In the genomic region with DNA sequence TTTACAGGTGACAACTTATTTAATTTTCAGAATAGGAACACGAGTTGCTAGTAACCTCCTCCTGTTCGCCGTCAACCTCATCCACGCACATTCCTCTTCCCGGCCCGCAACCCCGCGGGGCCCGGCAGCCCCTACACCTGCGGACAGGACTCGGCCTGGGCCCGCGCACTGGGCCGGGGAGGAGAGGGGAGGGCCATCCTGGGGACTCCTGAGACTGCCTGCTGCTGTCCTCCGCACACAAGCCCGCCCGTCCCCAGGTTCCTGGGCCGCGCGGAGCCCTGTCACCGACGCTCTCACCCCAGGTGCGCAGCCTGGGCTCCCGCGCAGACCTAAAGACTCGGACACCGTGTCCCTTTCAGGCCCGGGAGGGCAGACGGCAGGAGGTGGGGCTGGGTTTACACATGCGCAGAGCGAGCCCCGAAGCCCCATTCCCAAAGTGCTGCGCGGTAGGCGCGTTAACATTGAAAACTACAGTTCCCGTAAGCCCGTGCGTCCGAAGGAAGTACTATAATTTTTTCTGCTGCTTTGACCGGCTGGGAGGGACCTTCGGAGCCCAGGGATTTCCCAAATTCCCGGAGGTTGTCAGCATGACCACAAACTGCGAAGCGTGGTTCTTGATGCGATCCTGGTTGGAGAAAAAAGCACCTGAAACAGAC, we compare ENCODE assay signal across 8 cellular contexts.
DNase-seq lines count a peak whose midpoint lies in the region; ATAC-seq and TF ChIP-seq lines count a peak whose summit lies in the region.
"Not testable (repeated sequence)": the region's sequence is repeated elsewhere in the genome, so short reads cannot be mapped to it uniquely, and the experiment has no call there.

No MANE protein-coding gene starts in this region.

- intact Hi-C loops in left ventricle myocardium superior (cut with micrococcal nuclease); tibial artery (cut with DNase I; ENCODE audit: low total_unique reads): not testable (repeated sequence)

- H3K36me3 Mint-ChIP-seq in T-helper 2 cell treated with Interferon-gamma antibody and Interleukin-4, amounts not matched to agents 5 μg/mL and 100 μg/mL, for 36 hours (ENCODE audit: low read depth); progenitor cell of endocrine pancreas (ENCODE audit: insufficient read depth): not testable (repeated sequence)

- peak overlapping the region; percentile 89 for H3K27ac Mint-ChIP-seq in T-helper 2 cell treated with Interferon-gamma antibody and Interleukin-4, amounts not matched to agents 5 μg/mL and 100 μg/mL, for 36 hours
- H3K27ac Mint-ChIP-seq in progenitor cell of endocrine pancreas, result peak overlapping the region; percentile 90

- not testable (repeated sequence) for H3K4me1 ChIP-seq in tibial artery

- H3K27me3 ChIP-seq in tibial artery, result not testable (repeated sequence)

- not testable (repeated sequence) for H3K4me1 Mint-ChIP-seq in T-helper 2 cell treated with Interferon-gamma antibody and Interleukin-4, amounts not matched to agents 5 μg/mL and 100 μg/mL, for 36 hours (ENCODE audit: low read depth); progenitor cell of endocrine pancreas (ENCODE audit: low read depth)

- H3K27ac ChIP-seq in tibial artery, result peak overlapping the region; percentile 50 to 67

- H3K9me3 Mint-ChIP-seq in T-helper 2 cell treated with Interferon-gamma antibody and Interleukin-4, amounts not matched to agents 5 μg/mL and 100 μg/mL, for 36 hours; progenitor cell of endocrine pancreas (ENCODE audit: low read depth): not testable (repeated sequence)

- H3K9me3 ChIP-seq in tibial artery, result not testable (repeated sequence)

- not testable (repeated sequence) for H3K36me3 ChIP-seq in tibial artery

- H3K4me3 ChIP-seq in tibial artery, result peak overlapping the region; percentile 57 to 60

- H3K4me3 Mint-ChIP-seq in T-helper 2 cell treated with Interferon-gamma antibody and Interleukin-4, amounts not matched to agents 5 μg/mL and 100 μg/mL, for 36 hours, result peak overlapping the region; percentile 94
- peak overlapping the region; percentile 86 for H3K4me3 Mint-ChIP-seq in progenitor cell of endocrine pancreas (ENCODE audit: low read depth)

- DNase-seq in NCI-H1930 (lab: John Stamatoyannopoulos, UW) (peak; percentile 83 to 87), amygdala (lab: John Stamatoyannopoulos, UW) (peak; percentile 12 to 91 (median 70)), left ventricle myocardium superior (peak; percentile 91), progenitor cell of endocrine pancreas (ENCODE audit: low spot score, unreplicated experiment) (peak; percentile 64), tibial artery (peak; percentile 80 to 93)
- peak; percentile 75 for DNase-seq in T-helper 2 cell treated with Interferon-gamma antibody and Interleukin-4, amounts not matched to agents 5 μg/mL and 100 μg/mL, for 36 hours (ENCODE audit: low spot score)

- TF ChIP-seq CTCF in progenitor cell of endocrine pancreas (IDR thresholded peaks at IDR 0.05; ENCODE audit: unreplicated experiment); tibial artery (IDR thresholded peaks at IDR 0.05): not testable (repeated sequence)

- ATAC-seq in GM18511 (IDR thresholded peaks at IDR 0.05; ENCODE audit: unreplicated experiment), result peak; percentile 98
- ATAC-seq in HG03039 (IDR thresholded peaks at IDR 0.05; ENCODE audit: unreplicated experiment), result peak; percentile 94
- ATAC-seq in left ventricle myocardium superior, result peak; percentile 100

- H3K27me3 Mint-ChIP-seq in T-helper 2 cell treated with Interferon-gamma antibody and Interleukin-4, amounts not matched to agents 5 μg/mL and 100 μg/mL, for 36 hours (ENCODE audit: low read depth); progenitor cell of endocrine pancreas: not testable (repeated sequence)

Comparison
In these comparisons a context has a peak if more than half of its experiments do, and no peak if none do; other contexts are left out.
1. Peak in every context shown above with its lines: DNase-seq, ATAC-seq, H3K4me3 ChIP-seq and H3K27ac ChIP-seq.